In the genomic region with DNA sequence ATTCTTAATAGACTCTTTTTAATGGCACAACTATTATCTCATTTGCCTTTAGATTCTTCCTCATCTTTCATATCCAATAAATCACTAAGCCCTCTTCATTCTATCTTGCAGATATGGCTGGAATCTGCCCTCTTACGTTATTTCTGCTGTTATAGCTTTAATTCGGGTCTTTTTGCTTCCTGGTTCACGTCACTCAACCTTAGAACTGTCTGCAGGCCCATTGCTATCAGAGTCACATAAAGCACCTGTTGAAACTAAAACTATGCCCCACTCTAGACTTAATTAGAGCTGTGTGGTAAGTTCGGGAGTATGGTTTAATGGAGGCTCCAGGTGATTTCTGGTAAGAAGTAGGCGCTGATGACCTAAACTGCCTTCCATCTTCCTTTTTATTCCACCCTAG, we compare ENCODE assay signal across 7 cellular contexts.
A peak's percentile ranks its signal among the peaks of the same experiment; 100 is the strongest.
DNase-seq lines count a peak whose midpoint lies in the region; ATAC-seq, FAIRE-seq and TF ChIP-seq lines count a peak whose summit lies in the region.

No MANE protein-coding gene starts in this region.

- peak overlapping the region; percentile 100 for H3K27ac ChIP-seq in OCI-LY3 (ENCODE audit: low read length)

- no peak overlapping the region for H2AFZ ChIP-seq in OCI-LY3 (ENCODE audit: low read depth, low read length)

- H3K79me2 ChIP-seq in OCI-LY3 (ENCODE audit: low read length), result peaks cover 78% of the 10 kb centered on the region

- TF ChIP-seq CTCF in OCI-LY3 (IDR thresholded peaks at IDR 0.05; ENCODE audit: low read depth, low read length) (no peak), retinal pigment epithelial cell (conservative IDR thresholded peaks at IDR 0.05; ENCODE audit: low read depth, low read length) (no peak)

- H3K9ac ChIP-seq in OCI-LY3 (ENCODE audit: low read length), result peak overlapping the region; percentile 95

- H3K4me2 ChIP-seq in OCI-LY3 (ENCODE audit: low read length), result peak overlapping the region; percentile 99

- no peak for DNase-seq in GM18507 (ENCODE audit: extremely low spot score, insufficient read length, low read depth)
- DNase-seq in erythroblast (lab: John Stamatoyannopoulos, UW), result peak; percentile 10 to 30
- no peak for DNase-seq in retinal pigment epithelial cell (ENCODE audit: low read depth)
- DNase-seq in AG20443 (ENCODE audit: low spot score), result no peak
- no peak for DNase-seq in NCI-H1930 (lab: John Stamatoyannopoulos, UW)

- H3K9me3 ChIP-seq in OCI-LY3 (ENCODE audit: insufficient read depth, low read length), result no peaks in the 10 kb centered on the region

- peak overlapping the region; percentile 96 for H3K4me3 ChIP-seq in OCI-LY3 (ENCODE audit: low read length)
- peak overlapping the region; percentile 97 for H3K4me3 ChIP-seq in retinal pigment epithelial cell (ENCODE audit: low read length)

- H3K4me1 ChIP-seq in OCI-LY3 (ENCODE audit: low read length), result peaks cover 70% of the 10 kb centered on the region

- ATAC-seq in HG03139 (IDR thresholded peaks at IDR 0.05; ENCODE audit: unreplicated experiment), result no peak

- no peaks in the 10 kb centered on the region for H4K20me1 ChIP-seq in OCI-LY3 (ENCODE audit: insufficient read depth, low read length)

- H3K36me3 ChIP-seq in OCI-LY3 (replicated peaks; ENCODE audit: low read depth, low read length), result peaks cover 18% of the 10 kb centered on the region

- no peaks in the 10 kb centered on the region for H3K27me3 ChIP-seq in OCI-LY3 (ENCODE audit: low read depth, low read length)

- TF ChIP-seq POLR2A in erythroblast (IDR thresholded peaks at IDR 0.05; ENCODE audit: low read length), result no peak

- peak; percentile 58 for FAIRE-seq in GM18507 (lab: Jason Lieb, UNC)

Comparison
In these comparisons a context has a peak if more than half of its experiments do, and no peak if none do; other contexts are left out.
1. DNase-seq: peak in erythroblast (2 of 2); none in GM18507 (single experiment), retinal pigment epithelial cell (single experiment), AG20443 (single experiment) and NCI-H1930 (0 of 2).